ENCODE assay signal across 18 cellular contexts in genomic region chr18:54089749-54090459, GRCh38.
"Had no signal": no experiment of that assay in that cellular context is flagged by ENCODE, and none has a peak within 500 bp of the region (broad histone marks: within the 10 kb centered on the region; RNA-seq: fewer than 3 reads in every experiment).

No MANE protein-coding gene starts in this region.

- H3K4me2 ChIP-seq: smooth muscle cell had no signal

- H3K36me3 ChIP-seq: adrenal gland, tibial nerve had no signal

- H3K27ac ChIP-seq: adrenal gland, body of pancreas, tibial nerve had no signal

- ATAC-seq: activated T-helper 17 cell treated with anti-CD3 and anti-CD28 coated beads, Interleukin-2, amount 50 U/mL, for 72 hours; body of pancreas; esophagus mucosa; natural killer cell; stimulated activated effector memory CD8-positive, alpha-beta T cell treated with anti-CD3 and anti-CD28 coated beads, Interleukin-12 subunit alpha, Interleukin-12 subunit beta, amount 100 ng/mL, for 72 hours had no signal

- DNase-seq: activated CD4-positive, alpha-beta T cell treated with anti-CD3 and anti-CD28 coated beads, Interleukin-2, amount 10 ng/mL, durations not matched to agents 7 days and 5 days; activated CD4-positive, CD25-positive, alpha-beta regulatory T cell; activated naive CD4-positive, alpha-beta T cell treated with anti-CD3 and anti-CD28 coated beads, Interleukin-2, amount 10 ng/mL, durations not matched to agents 7 days and 5 days; activated T-cell treated with anti-CD3 and anti-CD28 coated beads for 4 hours; adrenal gland; body of pancreas; cerebellar nuclear complex; dermis blood vessel endothelial cell; endodermal cell; glutamatergic neuron; immature natural killer cell; natural killer cell; occipital lobe had no signal

- H3K4me1 ChIP-seq: adrenal gland, body of pancreas, tibial nerve had no signal

- H3K9me3 ChIP-seq: adrenal gland, body of pancreas, tibial nerve had no signal

- H3K27me3 ChIP-seq: adrenal gland, body of pancreas, tibial nerve had no signal

- H3K4me3 ChIP-seq: adrenal gland, body of pancreas, smooth muscle cell, tibial nerve had no signal
